In genomic region chr7:92702535-92702934, GRCh38 we compare ENCODE assay signal across 23 cellular contexts.
"Had no signal": no experiment of that assay in that cellular context is flagged by ENCODE, and none has a peak within 500 bp of the region (broad histone marks: within the 10 kb centered on the region; RNA-seq: fewer than 3 reads in every experiment).

No MANE protein-coding gene starts in this region.

- H3K4me3 Mint-ChIP-seq: immature natural killer cell; naive B cell; nephron; stimulated activated naive B cell treated with anti-CD40 and anti-IgM and Interleukin-4, amounts not matched to agents 10 μg/mL and 1 μg/mL and 100 μg/mL, for 72 hours; stimulated activated naive CD8-positive, alpha-beta T cell treated with anti-CD3 and anti-CD28 coated beads, Interleukin-15, amount 100 ng/mL, for 72 hours had no signal

- H3K9ac ChIP-seq: parathyroid adenoma had no signal

- H2AFZ ChIP-seq: parathyroid adenoma had no signal

- H3K4me1 ChIP-seq: parathyroid adenoma, prostate gland, testis had no signal

- H3K27ac ChIP-seq: colonic mucosa, esophagus squamous epithelium, gastroesophageal sphincter, left ventricle myocardium inferior, parathyroid adenoma, prostate gland, right lobe of liver, testis, tibial nerve had no signal

- DNase-seq: colonic mucosa; dermis blood vessel endothelial cell; esophagus squamous epithelium; foreskin fibroblast; glutamatergic neuron; immature natural killer cell; left ventricle myocardium inferior; mesendoderm; naive B cell; occipital lobe; retina; right lobe of liver; stimulated activated CD4-positive, alpha-beta T cell treated with anti-CD3 and anti-CD28 coated beads, Interleukin-4, amount 100 ng/mL, for 1 hour; stimulated activated naive B cell treated with anti-CD40 and anti-IgM and Interleukin-4, amounts not matched to agents 10 μg/mL and 1 μg/mL and 100 μg/mL, for 72 hours; stimulated activated naive CD8-positive, alpha-beta T cell treated with anti-CD3 and anti-CD28 coated beads, Interleukin-15, amount 100 ng/mL, for 72 hours; testis had no signal

- H3K9me3 Mint-ChIP-seq: immature natural killer cell; naive B cell; stimulated activated naive CD8-positive, alpha-beta T cell treated with anti-CD3 and anti-CD28 coated beads, Interleukin-15, amount 100 ng/mL, for 72 hours had no signal

- H3K9me3 ChIP-seq: colonic mucosa, esophagus squamous epithelium, gastroesophageal sphincter, prostate gland, right lobe of liver, testis, tibial nerve had no signal

- H3K27me3 ChIP-seq: colonic mucosa, esophagus squamous epithelium, gastroesophageal sphincter, right lobe of liver, testis, tibial nerve had no signal

- H3K36me3 ChIP-seq: colonic mucosa, esophagus squamous epithelium, gastroesophageal sphincter, left ventricle myocardium inferior, prostate gland, right lobe of liver, tibial nerve had no signal

- H3K27ac Mint-ChIP-seq: nephron; stimulated activated naive B cell treated with anti-CD40 and anti-IgM and Interleukin-4, amounts not matched to agents 10 μg/mL and 1 μg/mL and 100 μg/mL, for 72 hours; stimulated activated naive CD8-positive, alpha-beta T cell treated with anti-CD3 and anti-CD28 coated beads, Interleukin-15, amount 100 ng/mL, for 72 hours had no signal

- FAIRE-seq: keratinocyte had no signal

- H3K27me3 Mint-ChIP-seq: naive B cell; stimulated activated naive B cell treated with anti-CD40 and anti-IgM and Interleukin-4, amounts not matched to agents 10 μg/mL and 1 μg/mL and 100 μg/mL, for 72 hours; stimulated activated naive CD8-positive, alpha-beta T cell treated with anti-CD3 and anti-CD28 coated beads, Interleukin-15, amount 100 ng/mL, for 72 hours had no signal

- ATAC-seq: gastroesophageal sphincter; stimulated activated naive B cell treated with anti-CD40 and anti-IgM and Interleukin-4, amounts not matched to agents 10 μg/mL and 1 μg/mL and 100 μg/mL, for 72 hours; stimulated activated naive CD8-positive, alpha-beta T cell treated with anti-CD3 and anti-CD28 coated beads, Interleukin-15, amount 100 ng/mL, for 72 hours had no signal

- H3K4me1 Mint-ChIP-seq: immature natural killer cell had no signal

- H3K4me3 ChIP-seq: colonic mucosa, esophagus squamous epithelium, gastroesophageal sphincter, left ventricle myocardium inferior, lung, prostate gland, right lobe of liver, testis, tibial nerve had no signal
